Comparison of ENCODE assay signal across 1 cellular context in the genomic region with DNA sequence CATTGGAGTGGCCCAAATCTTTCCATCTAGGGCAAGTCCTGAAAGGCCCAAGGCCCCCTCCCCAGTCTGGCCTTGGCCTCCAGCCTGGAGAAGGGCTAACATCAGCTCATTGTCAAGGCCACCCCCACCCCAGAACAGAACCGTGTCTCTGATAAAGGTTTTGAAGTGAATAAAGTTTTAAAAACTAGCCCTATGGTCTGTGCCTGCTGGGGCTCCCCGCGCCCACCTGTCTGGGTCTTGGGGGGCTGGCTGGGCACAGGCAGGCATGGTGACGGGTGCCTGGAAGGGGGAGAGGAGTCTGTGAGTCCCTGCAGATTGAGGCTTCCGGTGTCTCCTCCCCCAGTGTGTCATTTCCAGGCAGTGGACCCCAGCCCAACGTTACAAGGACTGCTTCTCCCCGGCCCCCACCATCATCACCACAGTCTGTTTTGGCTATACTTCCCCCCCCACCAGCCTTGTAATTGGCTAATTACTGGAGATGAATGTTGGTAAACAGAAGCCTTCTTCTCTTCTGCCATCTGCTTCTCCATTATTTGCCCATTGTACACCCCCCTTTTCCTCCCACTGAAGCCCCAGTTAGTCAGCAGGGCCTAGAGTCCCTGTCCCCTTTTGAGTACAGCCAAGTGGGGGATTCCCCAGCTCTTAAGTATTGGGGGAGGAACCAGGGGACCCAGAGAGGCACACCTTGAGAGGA.
TF ChIP-seq lines count a peak whose summit lies in the region.

No MANE protein-coding gene starts in this region.

TF ChIP-seq in SK-N-SH, 30 proteins besides CTCF, POLR2A, EP300 and RAD21:
- TF ChIP-seq EZH2phosphoT487 (IDR thresholded peaks at IDR 0.05; ENCODE audit: borderline replicate concordance, low read depth): no peak
- TF ChIP-seq RCOR1 (IDR thresholded peaks at IDR 0.05; ENCODE audit: low read length): no peak
- no peak for TF ChIP-seq NFIC (IDR thresholded peaks at IDR 0.05; ENCODE audit: borderline replicate concordance)
- TF ChIP-seq NRF1 (IDR thresholded peaks at IDR 0.05; ENCODE audit: low read depth, low read length): no peak
- TF ChIP-seq JUND (IDR thresholded peaks at IDR 0.05): no peak
- no peak for TF ChIP-seq GABPA (IDR thresholded peaks at IDR 0.05; ENCODE audit: low read depth)
